ENCODE assay signal across 1 cellular context in the genomic region with DNA sequence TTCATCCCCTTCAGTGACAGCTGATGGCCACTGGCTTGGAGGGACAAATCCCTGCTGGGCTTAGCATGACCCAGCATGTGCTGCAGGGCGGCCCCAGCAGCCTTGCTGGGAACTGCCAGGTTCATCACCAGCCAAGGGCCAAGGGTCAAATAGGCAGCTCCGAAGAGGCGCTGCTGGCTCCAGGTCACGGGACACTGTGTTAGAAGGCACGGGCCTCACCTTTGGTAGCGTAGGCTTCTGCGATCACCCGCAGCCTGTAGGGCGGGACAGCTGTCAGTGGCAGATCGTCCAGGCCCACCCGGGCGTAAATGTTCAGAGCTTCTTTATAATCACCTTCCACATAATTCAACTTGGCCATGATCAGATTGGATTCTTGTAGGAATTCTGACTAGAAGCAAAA.
TF ChIP-seq lines count a peak whose summit lies in the region.

No MANE protein-coding gene starts in this region.

TF ChIP-seq in liver, 16 proteins besides CTCF, POLR2A, EP300 and RAD21 (continued from another document):
- TF ChIP-seq EGR1 (IDR thresholded peaks at IDR 0.05; ENCODE audit: low read depth in 2 of 2) = no peak
- TF ChIP-seq RXRA (IDR thresholded peaks at IDR 0.05) = peak; percentile 95 to 99
- TF ChIP-seq TAF1 (conservative IDR thresholded peaks at IDR 0.05) = no peak
- TF ChIP-seq HNF4A (conservative IDR thresholded peaks at IDR 0.05) = peak; percentile 89 to 96
- TF ChIP-seq, protein P1, sequence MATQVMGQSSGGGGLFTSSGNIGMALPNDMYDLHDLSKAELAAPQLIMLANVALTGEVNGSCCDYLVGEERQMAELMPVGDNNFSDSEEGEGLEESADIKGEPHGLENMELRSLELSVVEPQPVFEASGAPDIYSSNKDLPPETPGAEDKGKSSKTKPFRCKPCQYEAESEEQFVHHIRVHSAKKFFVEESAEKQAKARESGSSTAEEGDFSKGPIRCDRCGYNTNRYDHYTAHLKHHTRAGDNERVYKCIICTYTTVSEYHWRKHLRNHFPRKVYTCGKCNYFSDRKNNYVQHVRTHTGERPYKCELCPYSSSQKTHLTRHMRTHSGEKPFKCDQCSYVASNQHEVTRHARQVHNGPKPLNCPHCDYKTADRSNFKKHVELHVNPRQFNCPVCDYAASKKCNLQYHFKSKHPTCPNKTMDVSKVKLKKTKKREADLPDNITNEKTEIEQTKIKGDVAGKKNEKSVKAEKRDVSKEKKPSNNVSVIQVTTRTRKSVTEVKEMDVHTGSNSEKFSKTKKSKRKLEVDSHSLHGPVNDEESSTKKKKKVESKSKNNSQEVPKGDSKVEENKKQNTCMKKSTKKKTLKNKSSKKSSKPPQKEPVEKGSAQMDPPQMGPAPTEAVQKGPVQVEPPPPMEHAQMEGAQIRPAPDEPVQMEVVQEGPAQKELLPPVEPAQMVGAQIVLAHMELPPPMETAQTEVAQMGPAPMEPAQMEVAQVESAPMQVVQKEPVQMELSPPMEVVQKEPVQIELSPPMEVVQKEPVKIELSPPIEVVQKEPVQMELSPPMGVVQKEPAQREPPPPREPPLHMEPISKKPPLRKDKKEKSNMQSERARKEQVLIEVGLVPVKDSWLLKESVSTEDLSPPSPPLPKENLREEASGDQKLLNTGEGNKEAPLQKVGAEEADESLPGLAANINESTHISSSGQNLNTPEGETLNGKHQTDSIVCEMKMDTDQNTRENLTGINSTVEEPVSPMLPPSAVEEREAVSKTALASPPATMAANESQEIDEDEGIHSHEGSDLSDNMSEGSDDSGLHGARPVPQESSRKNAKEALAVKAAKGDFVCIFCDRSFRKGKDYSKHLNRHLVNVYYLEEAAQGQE (IDR thresholded peaks at IDR 0.05) = peak; percentile 85
- TF ChIP-seq JUND (IDR thresholded peaks at IDR 0.05) = peak; percentile 18 to 85
- TF ChIP-seq FOXA1 (IDR thresholded peaks at IDR 0.05) = peak; percentile 87
- peak; percentile 70 for TF ChIP-seq HNF4G (IDR thresholded peaks at IDR 0.05)
- peak; percentile 69 for TF ChIP-seq FOXA2 (IDR thresholded peaks at IDR 0.05)
- TF ChIP-seq SP1 (IDR thresholded peaks at IDR 0.05) = peak; percentile 91
- peak in 1 of 2 donors; percentile 31 for TF ChIP-seq GABPA (IDR thresholded peaks at IDR 0.05 in 1 of 2, conservative IDR thresholded peaks at IDR 0.05 in 1 of 2)
